Comparison of ENCODE assay signal across 33 cellular contexts in genomic region chr2:2822143-2822542, GRCh38.
"Had no signal": no experiment of that assay in that cellular context is flagged by ENCODE, and none has a peak within 500 bp of the region (broad histone marks: within the 10 kb centered on the region; RNA-seq: fewer than 3 reads in every experiment).

No MANE protein-coding gene starts in this region.

- DNase-seq: activated effector memory CD4-positive, alpha-beta T cell treated with anti-CD3 and anti-CD28 coated beads, Interleukin-2, amount 50 U/mL, for 16 hours; activated effector memory CD4-positive, alpha-beta T cell treated with Interleukin-2 at 50 U/mL for 16 hours; activated gamma-delta T cell; activated gamma-delta T cell treated with Interleukin-2 at 50 U/mL for 16 hours; activated naive CD4-positive, alpha-beta T cell; activated naive CD4-positive, alpha-beta T cell treated with anti-CD3 and anti-CD28 coated beads for 36 hours; activated naive CD4-positive, alpha-beta T cell treated with anti-CD3 and anti-CD28 coated beads, Interleukin-2, amount 10 ng/mL, durations not matched to agents 7 days and 5 days; activated naive CD4-positive, alpha-beta T cell treated with anti-CD3 and anti-CD28 coated beads, Interleukin-2, amount 50 U/mL, for 16 hours; activated naive CD4-positive, alpha-beta T cell treated with Interleukin-2 at 50 U/mL for 16 hours; activated naive CD8-positive, alpha-beta T cell treated with anti-CD3 and anti-CD28 coated beads for 36 hours; activated naive CD8-positive, alpha-beta T cell treated with anti-CD3 and anti-CD28 coated beads, Interleukin-2, amount 10 ng/mL, durations not matched to agents 7 days and 5 days; activated naive CD8-positive, alpha-beta T cell treated with anti-CD3 and anti-CD28 coated beads, Interleukin-2, amount 50 U/mL, for 24 hours; activated T-cell treated with anti-CD3 and anti-CD28 coated beads, Interleukin-2, amount 50 U/mL, for 24 hours; activated T-cell treated with anti-CD3 and anti-CD28 coated beads, Interleukin-2, amount 50 U/mL, for 4 hours; activated T-cell treated with anti-CD3 and anti-CD28 coated beads, Interleukin-2, amount 50 U/mL, for 48 hours; activated T-cell treated with anti-CD3 and anti-CD28 coated beads, Interleukin-2, amount 50 U/mL, for 72 hours; adrenal gland; amniotic stem cell; amygdala; anterior cingulate cortex; aorta; body of pancreas; brain microvascular endothelial cell; caudate nucleus; central memory CD4-positive, alpha-beta T cell; cerebellar nuclear complex had no signal

- H3K27ac ChIP-seq: adrenal gland, ascending aorta, body of pancreas, brain microvascular endothelial cell, breast epithelium, cardiac muscle cell had no signal

- H3K4me1 ChIP-seq: adrenal gland, ascending aorta, body of pancreas, breast epithelium had no signal

- FAIRE-seq: astrocyte, bronchial epithelial cell had no signal

- H3K4me3 ChIP-seq: adrenal gland, ascending aorta, body of pancreas, breast epithelium, cardiac muscle cell had no signal

- ATAC-seq: activated naive CD4-positive, alpha-beta T cell treated with anti-CD3 and anti-CD28 coated beads, Interleukin-2, amount 50 U/mL, for 72 hours; activated naive CD8-positive, alpha-beta T cell treated with anti-CD3 and anti-CD28 coated beads, Interleukin-2, amount 50 U/mL, for 24 hours; activated T-cell treated with anti-CD3 and anti-CD28 coated beads, Interleukin-2, amount 50 U/mL, for 4 hours; activated T-cell treated with anti-CD3 and anti-CD28 coated beads, Interleukin-2, amount 50 U/mL, for 72 hours; activated T-helper 17 cell treated with anti-CD3 and anti-CD28 coated beads, Interleukin-2, amount 50 U/mL, for 72 hours; body of pancreas had no signal

- H3K9me3 ChIP-seq: body of pancreas had no signal

- H3K27me3 ChIP-seq: adrenal gland, ascending aorta, body of pancreas, brain microvascular endothelial cell, breast epithelium, cardiac muscle cell had no signal

- H3K36me3 ChIP-seq: adrenal gland, ascending aorta, brain microvascular endothelial cell, breast epithelium, cardiac muscle cell had no signal
